Comparison of ENCODE assay signal across 8 cellular contexts in the genomic region with DNA sequence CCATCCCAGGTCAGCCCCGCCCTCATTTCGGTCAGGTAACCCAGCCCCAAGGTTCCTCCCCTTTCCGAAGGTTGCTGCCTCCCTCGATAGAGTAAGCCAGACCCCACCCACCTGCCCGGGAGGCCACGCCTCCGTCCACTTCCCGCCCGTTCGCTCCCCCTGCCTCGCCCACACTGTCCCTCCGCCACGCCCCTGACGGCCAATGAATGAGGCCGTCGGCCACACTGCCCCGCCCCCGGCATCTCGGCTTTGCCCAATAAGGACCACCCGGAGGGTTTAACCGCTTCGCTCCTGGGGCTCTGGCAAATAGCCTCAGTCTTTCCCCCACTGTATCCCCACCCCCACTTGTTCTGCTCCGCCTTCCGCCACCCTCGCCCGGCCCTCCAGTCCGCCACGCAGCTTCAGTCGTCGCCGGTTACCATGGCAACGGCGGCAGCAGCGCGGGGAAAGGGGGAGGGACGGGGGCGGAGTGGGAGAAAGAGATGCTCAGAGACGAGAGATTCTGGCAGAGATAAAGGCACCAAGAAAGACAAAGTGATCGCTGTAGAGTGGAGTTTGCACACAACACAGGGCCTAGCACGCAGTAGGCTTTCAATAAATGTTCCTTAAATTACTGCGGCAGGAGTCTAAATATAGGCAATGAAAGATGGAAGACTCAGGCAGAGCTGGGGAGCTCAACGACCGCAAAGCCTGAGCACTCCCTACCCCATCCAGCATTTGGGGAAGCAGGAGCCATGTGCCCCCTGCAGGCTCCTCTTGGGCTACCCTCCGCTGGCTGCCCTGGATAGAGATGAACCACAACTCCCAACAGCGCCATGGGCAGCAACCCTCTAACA. TPM values are rescaled to one million over a fixed set of nuclear protein-coding genes. Genes with fewer than 3 reads are reported as not detected.
DNase-seq lines count a peak whose midpoint lies in the region; ATAC-seq and TF ChIP-seq lines count a peak whose summit lies in the region.

No MANE protein-coding gene starts in this region.

- DNase-seq in NCI-H748 treated with DMSO at 0.1 percent for 48 hours (lab: John Stamatoyannopoulos, UW) (peak; percentile 99), dermis blood vessel endothelial cell (peak; percentile 98)
- peak; percentile 97 to 99 for DNase-seq in activated CD4-positive, alpha-beta T cell treated with anti-CD3 and anti-CD28 coated beads, Interleukin-2, amount 50 U/mL, for 24 hours (ENCODE audit: low read depth in 1 of 2, low spot score in 1 of 2)
- DNase-seq in stimulated activated CD4-positive, alpha-beta T cell treated with anti-CD3 and anti-CD28 coated beads, Interleukin-4, amount 100 ng/mL, for 1 hour = peak; percentile 100

- TF ChIP-seq CTCF in C4-2B (conservative IDR thresholded peaks at IDR 0.05) = peak; percentile 55
- peak; percentile 56 for TF ChIP-seq CTCF in liver (IDR thresholded peaks at IDR 0.05; ENCODE audit: low read depth, low read length, missing input control)

- TF ChIP-seq RAD21 in liver (IDR thresholded peaks at IDR 0.05) = peak; percentile 68 to 69

- no peak overlapping the region for H3K27ac ChIP-seq in C4-2B
- H3K27ac ChIP-seq in liver (ENCODE audit: low read depth in 1 of 2, low read length in 2 of 2) = peak overlapping the region; percentile 74 to 78

- H3K4me1 ChIP-seq in liver (ENCODE audit: control insufficient read depth in 4 of 4, insufficient read depth in 4 of 4, low read length in 3 of 4) = peaks cover 11 to 30% (median 20%) of the 10 kb centered on the region in 4 donors

- peak overlapping the region; percentile 23 to 33 (median 30) for H3K4me3 ChIP-seq in liver (ENCODE audit: low read depth in 1 of 3, low read length in 3 of 3)

- peak; percentile 64 for ATAC-seq in GM19438 (IDR thresholded peaks at IDR 0.05; ENCODE audit: low read depth, unreplicated experiment)
- ATAC-seq in HG03565 (IDR thresholded peaks at IDR 0.05; ENCODE audit: unreplicated experiment) = peak; percentile 71

- no peaks in the 10 kb centered on the region for H3K27me3 ChIP-seq in liver (ENCODE audit: control insufficient read depth in 4 of 4, insufficient read depth in 4 of 4, low read length in 3 of 4)

- H3K9me3 ChIP-seq in liver (ENCODE audit: control insufficient read depth in 4 of 4, low read length in 3 of 4) = no peaks in the 10 kb centered on the region

- H3K9ac ChIP-seq in liver (ENCODE audit: low read depth in 1 of 2, low read length in 2 of 2) = no peak overlapping the region

- H3K36me3 ChIP-seq in liver (ENCODE audit: control insufficient read depth in 4 of 4, insufficient read depth in 3 of 4, low read depth in 1 of 4, low read length in 3 of 4) = no peaks in the 10 kb centered on the region

- WGBS in liver = under 1% methylated on average over 45 of the region's 45 CpGs

TF ChIP-seq in liver, 16 proteins besides CTCF, POLR2A, EP300 and RAD21:
- TF ChIP-seq, protein P1, sequence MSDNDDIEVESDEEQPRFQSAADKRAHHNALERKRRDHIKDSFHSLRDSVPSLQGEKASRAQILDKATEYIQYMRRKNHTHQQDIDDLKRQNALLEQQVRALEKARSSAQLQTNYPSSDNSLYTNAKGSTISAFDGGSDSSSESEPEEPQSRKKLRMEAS (IDR thresholded peaks at IDR 0.05) = peak; percentile 33
- peak in 1 of 2 donors; percentile 9 for TF ChIP-seq RXRA (IDR thresholded peaks at IDR 0.05)
- TF ChIP-seq SP1 (IDR thresholded peaks at IDR 0.05) = peak; percentile 82
- TF ChIP-seq, protein P2, sequence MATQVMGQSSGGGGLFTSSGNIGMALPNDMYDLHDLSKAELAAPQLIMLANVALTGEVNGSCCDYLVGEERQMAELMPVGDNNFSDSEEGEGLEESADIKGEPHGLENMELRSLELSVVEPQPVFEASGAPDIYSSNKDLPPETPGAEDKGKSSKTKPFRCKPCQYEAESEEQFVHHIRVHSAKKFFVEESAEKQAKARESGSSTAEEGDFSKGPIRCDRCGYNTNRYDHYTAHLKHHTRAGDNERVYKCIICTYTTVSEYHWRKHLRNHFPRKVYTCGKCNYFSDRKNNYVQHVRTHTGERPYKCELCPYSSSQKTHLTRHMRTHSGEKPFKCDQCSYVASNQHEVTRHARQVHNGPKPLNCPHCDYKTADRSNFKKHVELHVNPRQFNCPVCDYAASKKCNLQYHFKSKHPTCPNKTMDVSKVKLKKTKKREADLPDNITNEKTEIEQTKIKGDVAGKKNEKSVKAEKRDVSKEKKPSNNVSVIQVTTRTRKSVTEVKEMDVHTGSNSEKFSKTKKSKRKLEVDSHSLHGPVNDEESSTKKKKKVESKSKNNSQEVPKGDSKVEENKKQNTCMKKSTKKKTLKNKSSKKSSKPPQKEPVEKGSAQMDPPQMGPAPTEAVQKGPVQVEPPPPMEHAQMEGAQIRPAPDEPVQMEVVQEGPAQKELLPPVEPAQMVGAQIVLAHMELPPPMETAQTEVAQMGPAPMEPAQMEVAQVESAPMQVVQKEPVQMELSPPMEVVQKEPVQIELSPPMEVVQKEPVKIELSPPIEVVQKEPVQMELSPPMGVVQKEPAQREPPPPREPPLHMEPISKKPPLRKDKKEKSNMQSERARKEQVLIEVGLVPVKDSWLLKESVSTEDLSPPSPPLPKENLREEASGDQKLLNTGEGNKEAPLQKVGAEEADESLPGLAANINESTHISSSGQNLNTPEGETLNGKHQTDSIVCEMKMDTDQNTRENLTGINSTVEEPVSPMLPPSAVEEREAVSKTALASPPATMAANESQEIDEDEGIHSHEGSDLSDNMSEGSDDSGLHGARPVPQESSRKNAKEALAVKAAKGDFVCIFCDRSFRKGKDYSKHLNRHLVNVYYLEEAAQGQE (IDR thresholded peaks at IDR 0.05) = no peak
- TF ChIP-seq GABPA (IDR thresholded peaks at IDR 0.05 in 1 of 2, conservative IDR thresholded peaks at IDR 0.05 in 1 of 2) = no peak
- peak; percentile 76 for TF ChIP-seq EGR1 (IDR thresholded peaks at IDR 0.05; ENCODE audit: low read depth in 2 of 2)
- TF ChIP-seq NR2F2 (IDR thresholded peaks at IDR 0.05) = no peak
- TF ChIP-seq FOXA2 (IDR thresholded peaks at IDR 0.05) = no peak

RNA-seq across cellular contexts. Expression of a gene that starts 5.1 kb away (rescaled TPM):
- total RNA-seq in dermis blood vessel endothelial cell (13.4 and 21.5 TPM in 2 replicates), liver (1 to 10 TPM; 2.1 to 5.7 TPM)
- polyA plus RNA-seq in liver = 1 to 10 TPM in 1 of 2 donors, under 1 TPM in 1; 0.40 to 1.6 TPM

RNA-seq across cellular contexts. Expression of a gene that starts 5.2 kb away (rescaled TPM):
- total RNA-seq in dermis blood vessel endothelial cell (196 and 385 TPM in 2 replicates), liver (1,000 to 10,000 TPM in 1 of 2 donors, 100 to 1,000 TPM in 1; 185 to 1,110 TPM)
- 1,000 to 10,000 TPM; 1,107 to 1,301 TPM for polyA plus RNA-seq in liver

RNA-seq across cellular contexts. Expression of a gene that starts 19.8 kb away (rescaled TPM):
- total RNA-seq in dermis blood vessel endothelial cell = 32.8 and 45.7 TPM in 2 replicates
- total RNA-seq in liver = 10 to 100 TPM; 16.7 to 24.5 TPM
- polyA plus RNA-seq in liver = 1 to 10 TPM; 3.4 to 5.9 TPM

RNA-seq across cellular contexts. Expression of a gene that starts 24.7 kb away (rescaled TPM):
- total RNA-seq in dermis blood vessel endothelial cell = 41.4 and 42.8 TPM in 2 replicates
- total RNA-seq in liver = 10 to 100 TPM; 14.6 to 15.8 TPM
- polyA plus RNA-seq in liver = 10 to 100 TPM; 14.0 to 18.3 TPM

RNA-seq across cellular contexts. Expression of a gene that starts 27.7 kb away (rescaled TPM):
- total RNA-seq in dermis blood vessel endothelial cell = 148 and 196 TPM in 2 replicates
- total RNA-seq in liver = 10 to 100 TPM; 74.4 to 88.4 TPM
- 100 to 1,000 TPM; 322 to 489 TPM for polyA plus RNA-seq in liver
